13 cellular contexts compared by ENCODE assay signal in genomic region chr3:12986986-12987385, GRCh38.
DNase-seq lines count a peak whose midpoint lies in the region; ATAC-seq and TF ChIP-seq lines count a peak whose summit lies in the region.
"Had no signal": no experiment of that assay in that cellular context is flagged by ENCODE, and none has a peak within 500 bp of the region (broad histone marks: within the 10 kb centered on the region; RNA-seq: fewer than 3 reads in every experiment).

No MANE protein-coding gene starts in this region.

- peak overlapping the region; percentile 52 for H3K56ac ChIP-seq in mesendoderm (ENCODE audit: low read length)

- no peaks in the 10 kb centered on the region for H3K27me3 Mint-ChIP-seq in IgD-negative memory B cell

- peak overlapping the region in 2 of 4 donors; percentile 33 to 48 for H3K27ac ChIP-seq in body of pancreas
- H3K27ac ChIP-seq in mesendoderm (ENCODE audit: low read depth, low read length) = no peak overlapping the region
- H3K27ac ChIP-seq in breast epithelium = no peak overlapping the region
- H3K27ac ChIP-seq: ascending aorta, colonic mucosa had no signal

- no peak overlapping the region for H2BK15ac ChIP-seq in mesendoderm (replicated peaks; ENCODE audit: low read depth)

- no peak overlapping the region for H3K9ac ChIP-seq in mesendoderm (ENCODE audit: low read length)

- H4K8ac ChIP-seq in mesendoderm (ENCODE audit: low read depth, low read length) = no peak overlapping the region

- intact Hi-C loops in body of pancreas (cut with DNase I) = no loop called here
- intact Hi-C loops in breast epithelium (cut with DNase I; ENCODE audit: low total_unique reads) = loop anchor here (5.0 kb wide), 1 partner anchor 1340 kb away; no protein-coding TSS in a partner anchor

- peaks cover 39 to 66% (median 57%) of the 10 kb centered on the region in 3 donors for H3K4me1 Mint-ChIP-seq in IgD-negative memory B cell
- peaks cover 72% of the 10 kb centered on the region for H3K4me1 Mint-ChIP-seq in stimulated activated effector memory CD8-positive, alpha-beta T cell treated with anti-CD3 and anti-CD28 coated beads, Interleukin-12 subunit alpha, Interleukin-12 subunit beta, amount 100 ng/mL, for 72 hours

- no peaks in the 10 kb centered on the region for H3K9me3 ChIP-seq in body of pancreas
- no peaks in the 10 kb centered on the region for H3K9me3 ChIP-seq in breast epithelium
- H3K9me3 ChIP-seq: ascending aorta, colonic mucosa had no signal

- no peak overlapping the region for H2BK120ac ChIP-seq in mesendoderm (ENCODE audit: low read depth, low read length)

- H3K79me1 ChIP-seq in mesendoderm (ENCODE audit: low read length) = no peaks in the 10 kb centered on the region

- no peak overlapping the region for H3K18ac ChIP-seq in mesendoderm (ENCODE audit: low read length)

- H3K36me3 Mint-ChIP-seq in IgD-negative memory B cell = peaks cover 4% of the 10 kb centered on the region
- H3K36me3 Mint-ChIP-seq in stimulated activated effector memory CD8-positive, alpha-beta T cell treated with anti-CD3 and anti-CD28 coated beads, Interleukin-12 subunit alpha, Interleukin-12 subunit beta, amount 100 ng/mL, for 72 hours = peaks cover 17% of the 10 kb centered on the region

- H3K79me2 ChIP-seq in mesendoderm (ENCODE audit: control insufficient read depth, insufficient read depth, low read length) = no peaks in the 10 kb centered on the region

- ATAC-seq in body of pancreas (peak; percentile 33), HG03439 (IDR thresholded peaks at IDR 0.05; ENCODE audit: unreplicated experiment) (no peak)
- ATAC-seq in stimulated activated effector memory CD8-positive, alpha-beta T cell treated with anti-CD3 and anti-CD28 coated beads, Interleukin-12 subunit alpha, Interleukin-12 subunit beta, amount 100 ng/mL, for 72 hours = no peak

- no peak overlapping the region for H3K4me2 ChIP-seq in mesendoderm (ENCODE audit: low read length)

- no peak overlapping the region for H3K4ac ChIP-seq in mesendoderm (ENCODE audit: low read depth, low read length)

- no peak for TF ChIP-seq POLR2A in body of pancreas (IDR thresholded peaks at IDR 0.05)
- no peak for TF ChIP-seq POLR2A in breast epithelium (IDR thresholded peaks at IDR 0.05)

- H4K5ac ChIP-seq in mesendoderm (ENCODE audit: low read length) = no peak overlapping the region

- peak; percentile 48 to 84 (median 61) for DNase-seq in body of pancreas
- DNase-seq in mesendoderm = no peak
- no peak for DNase-seq in stimulated activated effector memory CD8-positive, alpha-beta T cell treated with anti-CD3 and anti-CD28 coated beads, Interleukin-12 subunit alpha, Interleukin-12 subunit beta, amount 100 ng/mL, for 72 hours (ENCODE audit: low spot score in 2 of 2)
- no peak for DNase-seq in stimulated activated CD4-positive, alpha-beta T cell treated with anti-CD3 and anti-CD28 coated beads, Interleukin-1b, Interleukin-23, amount 100 ng/mL, for 48 hours
- DNase-seq in A172 (ENCODE audit: low spot score) = no peak
- DNase-seq in breast epithelium (ENCODE audit: low spot score in 2 of 2) = no peak
- DNase-seq: colonic mucosa, NCI-H1694, occipital lobe had no signal

- H3K27me3 ChIP-seq in body of pancreas (no peaks in the 10 kb centered on the region), mesendoderm (ENCODE audit: insufficient read depth, low read length, poor library complexity) (no peaks in the 10 kb centered on the region), breast epithelium (no peaks in the 10 kb centered on the region)
- H3K27me3 ChIP-seq: ascending aorta, colonic mucosa had no signal

- peak overlapping the region in 2 of 3 donors; percentile 40 to 95 for H3K27ac Mint-ChIP-seq in IgD-negative memory B cell
- H3K27ac Mint-ChIP-seq in stimulated activated effector memory CD8-positive, alpha-beta T cell treated with anti-CD3 and anti-CD28 coated beads, Interleukin-12 subunit alpha, Interleukin-12 subunit beta, amount 100 ng/mL, for 72 hours = peak overlapping the region; percentile 48
- H3K27ac Mint-ChIP-seq: mesothelial cell of epicardium had no signal

- TF ChIP-seq CTCF in body of pancreas (IDR thresholded peaks at IDR 0.05) = no peak
- no peak for TF ChIP-seq CTCF in breast epithelium (IDR thresholded peaks at IDR 0.05)

- H2AK5ac ChIP-seq in mesendoderm (ENCODE audit: low read length) = no peak overlapping the region

- 32 to 70% methylated on average over 11 to 15 of the region's 15 CpGs for WGBS in body of pancreas, 2 donors
- WGBS in mesendoderm (ENCODE audit: extremely low coverage, insufficient coverage, low lambda C conversion rate) = no CpG with 5 or more reads among the region's 15 CpGs

- no peaks in the 10 kb centered on the region for H3K36me3 ChIP-seq in body of pancreas (replicated peaks in 1 of 2; ENCODE audit: insufficient read depth in 1 of 2, low read depth in 2 of 2)
- H3K36me3 ChIP-seq in mesendoderm (ENCODE audit: control insufficient read depth, insufficient read depth, low read length) = no peaks in the 10 kb centered on the region
- H3K36me3 ChIP-seq in breast epithelium = no peaks in the 10 kb centered on the region
- H3K36me3 ChIP-seq: ascending aorta, colonic mucosa had no signal

- H3K4me1 ChIP-seq in body of pancreas = peaks cover 42% of the 10 kb centered on the region
- H3K4me1 ChIP-seq in mesendoderm (ENCODE audit: control insufficient read depth, low read depth, low read length) = no peaks in the 10 kb centered on the region
- H3K4me1 ChIP-seq in breast epithelium = no peaks in the 10 kb centered on the region
- H3K4me1 ChIP-seq: ascending aorta, colonic mucosa had no signal

- H3K23ac ChIP-seq in mesendoderm (ENCODE audit: low read length) = no peak overlapping the region

- H3K4me3 ChIP-seq in body of pancreas = no peak overlapping the region
- H3K4me3 ChIP-seq in mesendoderm (ENCODE audit: low read length) = no peak overlapping the region
- no peak overlapping the region for H3K4me3 ChIP-seq in breast epithelium
- H3K4me3 ChIP-seq: ascending aorta, colonic mucosa had no signal

- peaks cover 0 to 3% (median 0%) of the 10 kb centered on the region in 3 donors for H3K9me3 Mint-ChIP-seq in IgD-negative memory B cell
- no peaks in the 10 kb centered on the region for H3K9me3 Mint-ChIP-seq in stimulated activated effector memory CD8-positive, alpha-beta T cell treated with anti-CD3 and anti-CD28 coated beads, Interleukin-12 subunit alpha, Interleukin-12 subunit beta, amount 100 ng/mL, for 72 hours

- no peak overlapping the region for H2BK5ac ChIP-seq in mesendoderm (ENCODE audit: low read length)

- peak overlapping the region in 2 of 4 donors; percentile 33 to 42 for H3K4me3 Mint-ChIP-seq in IgD-negative memory B cell
- no peak overlapping the region for H3K4me3 Mint-ChIP-seq in stimulated activated effector memory CD8-positive, alpha-beta T cell treated with anti-CD3 and anti-CD28 coated beads, Interleukin-12 subunit alpha, Interleukin-12 subunit beta, amount 100 ng/mL, for 72 hours
- H3K4me3 Mint-ChIP-seq: mesothelial cell of epicardium had no signal

Comparison
In these comparisons a context has a peak if more than half of its experiments do, and no peak if none do; other contexts are left out.
1. DNase-seq: peak in body of pancreas (4 of 4); none in mesendoderm (single experiment), stimulated activated effector memory CD8-positive, alpha-beta T cell treated with anti-CD3 and anti-CD28 coated beads, Interleukin-12 subunit alpha, Interleukin-12 subunit beta, amount 100 ng/mL, for 72 hours (0 of 2), stimulated activated CD4-positive, alpha-beta T cell treated with anti-CD3 and anti-CD28 coated beads, Interleukin-1b, Interleukin-23, amount 100 ng/mL, for 48 hours (single experiment), A172 (single experiment) and breast epithelium (0 of 2).